24 cellular contexts compared by ENCODE assay signal in the genomic region with DNA sequence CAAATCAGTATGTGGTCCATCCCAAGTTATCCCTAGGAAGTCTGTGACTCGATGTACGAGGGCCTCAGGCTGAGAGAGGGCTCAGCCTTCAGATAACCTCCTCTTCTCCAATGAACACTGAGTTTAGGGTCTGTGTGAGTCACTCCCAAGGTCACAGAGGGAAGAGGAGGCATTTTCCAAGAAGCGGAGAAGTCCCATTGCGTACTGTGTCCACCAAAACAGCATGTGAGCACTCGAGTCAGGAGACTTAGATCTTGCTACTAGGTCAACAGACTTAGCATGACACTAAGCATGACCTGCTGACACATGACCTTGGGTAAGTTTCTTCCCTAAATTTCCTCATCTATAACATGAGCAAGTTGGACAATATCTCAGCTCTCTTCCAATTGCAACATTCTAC.
DNase-seq lines count a peak whose midpoint lies in the region; ATAC-seq, FAIRE-seq and TF ChIP-seq lines count a peak whose summit lies in the region.
"Had no signal": no experiment of that assay in that cellular context is flagged by ENCODE, and none has a peak within 500 bp of the region (broad histone marks: within the 10 kb centered on the region; RNA-seq: fewer than 3 reads in every experiment).

No MANE protein-coding gene starts in this region.

- H3K27me3 ChIP-seq in IMR-90 (ENCODE audit: control insufficient read depth, insufficient read depth, low read length): no peaks in the 10 kb centered on the region
- no peaks in the 10 kb centered on the region for H3K27me3 ChIP-seq in H1 (replicated peaks in 1 of 4; ENCODE audit: control insufficient read depth in 3 of 4, extremely low read depth in 1 of 4, insufficient read depth in 3 of 4, low read length in 3 of 4)
- H3K27me3 ChIP-seq in lower lobe of right lung (ENCODE audit: low read depth): no peaks in the 10 kb centered on the region
- H3K27me3 ChIP-seq in aorta (ENCODE audit: control insufficient read depth in 1 of 2, insufficient read depth in 2 of 2, low read length in 1 of 2): no peaks in the 10 kb centered on the region
- H3K27me3 ChIP-seq: ascending aorta, spleen had no signal

- peaks cover 9% of the 10 kb centered on the region; the same call in 1 of the 2 replicates for H3K4me1 ChIP-seq in IMR-90 (ENCODE audit: control insufficient read depth, insufficient read depth, low read length)
- H3K4me1 ChIP-seq in H1 (replicated peaks in 1 of 4; ENCODE audit: control insufficient read depth in 3 of 4, insufficient read depth in 4 of 4, low read length in 3 of 4): peaks cover 4 to 21% (median 17%) of the 10 kb centered on the region in 4 experiments
- H3K4me1 ChIP-seq in lower lobe of right lung: peaks cover 75% of the 10 kb centered on the region
- peaks cover 0 to 4% of the 10 kb centered on the region in 2 donors for H3K4me1 ChIP-seq in aorta (ENCODE audit: control insufficient read depth in 1 of 2, insufficient read depth in 2 of 2, low read length in 2 of 2)
- H3K4me1 ChIP-seq: ascending aorta had no signal

- BruUV-seq in IMR-90 (replicated peaks; lab: Mats Ljungman, UMichigan): no TSS peak

- ATAC-seq in IMR-90 (ENCODE audit: low read depth): no peak
- ATAC-seq in lower lobe of right lung: peak; percentile 31 to 66
- ATAC-seq in sciatic nerve: peak; percentile 2
- no peak for ATAC-seq in aorta (ENCODE audit: low FRiP score)
- ATAC-seq in HG02642 (IDR thresholded peaks at IDR 0.05; ENCODE audit: poor library complexity, unreplicated experiment): no peak

- peaks cover 7 to 71% of the 10 kb centered on the region in 2 experiments; a peak in 3 of 4 replicates for H3K79me1 ChIP-seq in IMR-90 (ENCODE audit: low read depth in 1 of 2, low read length in 2 of 2)
- H3K79me1 ChIP-seq in H1 (ENCODE audit: low read depth, low read length): peaks cover 12% of the 10 kb centered on the region

- TF ChIP-seq RAD21 in IMR-90 (IDR thresholded peaks at IDR 0.05; ENCODE audit: low read length): no peak
- no peak for TF ChIP-seq RAD21 in H1 (IDR thresholded peaks at IDR 0.05 in 1 of 2, conservative IDR thresholded peaks at IDR 0.05 in 1 of 2; ENCODE audit: low read depth in 2 of 2, low read length in 2 of 2)

- H3K9ac ChIP-seq in IMR-90 (ENCODE audit: low read depth, low read length) (no peak overlapping the region; the same call in 1 of the 2 replicates), H1 (replicated peaks in 1 of 4; ENCODE audit: extremely low read depth in 1 of 4, low read depth in 3 of 4, low read length in 3 of 4) (no peak overlapping the region)
- H3K9ac ChIP-seq: BLaER1 treated with 17β-estradiol and CSF1 and Interleukin-3, amounts not matched to agents 10 nM and 100 nM had no signal

- H3K27ac ChIP-seq in IMR-90 (ENCODE audit: insufficient read depth, low read length) (no peak overlapping the region; the same call in 1 of the 2 replicates), H1 (ENCODE audit: low read depth, low read length) (no peak overlapping the region; the same call in 1 of the 2 replicates), lower lobe of right lung (peak overlapping the region; percentile 26), aorta (ENCODE audit: low read depth in 1 of 2, low read length in 2 of 2) (no peak overlapping the region)
- H3K27ac ChIP-seq: ascending aorta had no signal

- no peak overlapping the region for H3K4me2 ChIP-seq in IMR-90 (ENCODE audit: low read depth, low read length)
- no peak overlapping the region for H3K4me2 ChIP-seq in H1 (ENCODE audit: insufficient read depth in 1 of 2, low read depth in 2 of 2, low read length in 2 of 2)
- H3K4me2 ChIP-seq: BLaER1 treated with 17β-estradiol and CSF1 and Interleukin-3, amounts not matched to agents 10 nM and 100 nM had no signal

- H2AK5ac ChIP-seq in IMR-90 (ENCODE audit: low read depth, low read length) (no peak overlapping the region), H1 (ENCODE audit: low read depth, low read length) (no peak overlapping the region)

- in situ Hi-C loops in IMR-90 (cut with MboI; ENCODE audit: low sequenced_read_pairs): no loop called here

- H3K18ac ChIP-seq in IMR-90 (ENCODE audit: low read depth, low read length): no peak overlapping the region
- H3K18ac ChIP-seq in H1 (ENCODE audit: extremely low read depth, low read length): 0 out of 2 replicates have a peak overlapping the region, but pooled peaks have one; percentile 21

- H3K9me1 ChIP-seq in IMR-90 (ENCODE audit: insufficient read depth, low read length): peaks cover 37% of the 10 kb centered on the region

- H3K14ac ChIP-seq in IMR-90 (replicated peaks; ENCODE audit: low read depth, low read length): no peak overlapping the region
- H3K14ac ChIP-seq in H1 (ENCODE audit: insufficient read length): no peak overlapping the region

- POLR2A ChIA-PET in IMR-90 (lab: Charles Lee; ENCODE audit: unreplicated experiment) (no interaction called here), H1 (lab: Charles Lee; ENCODE audit: partially characterized antibody) (interaction anchor here (1.4 kb wide), 2 partner anchors 9 to 68 kb away, joined by 3 to 5 read pairs; a partner anchor contains a TSS)

- TF ChIP-seq CTCF in IMR-90 (conservative IDR thresholded peaks at IDR 0.05; ENCODE audit: low read depth, low read length) (no peak), H1 (IDR thresholded peaks at IDR 0.05; ENCODE audit: control extremely low read depth in 1 of 3, insufficient read depth in 1 of 3, low read depth in 1 of 3, low read length in 3 of 3) (no peak), lower lobe of right lung (IDR thresholded peaks at IDR 0.05) (no peak)

- peaks cover 81% of the 10 kb centered on the region for H3K36me3 ChIP-seq in IMR-90 (ENCODE audit: control insufficient read depth, insufficient read depth, low read length)
- peaks cover 22 to 91% (median 52%) of the 10 kb centered on the region in 4 experiments for H3K36me3 ChIP-seq in H1 (ENCODE audit: control insufficient read depth in 2 of 4, insufficient read depth in 4 of 4, low read length in 3 of 4)
- H3K36me3 ChIP-seq in lower lobe of right lung: peaks cover 57% of the 10 kb centered on the region
- peaks cover 0 to 9% of the 10 kb centered on the region in 2 donors for H3K36me3 ChIP-seq in aorta (ENCODE audit: control insufficient read depth in 1 of 2, insufficient read depth in 2 of 2, low read length in 1 of 2)

- CTCF ChIA-PET in IMR-90 (lab: Yijun Ruan, JAX): no interaction called here
- CTCF ChIA-PET in H1 (lab: Charles Lee; ENCODE audit: partially characterized antibody): interaction anchor here (1.0 to 1.4 kb wide), 3 partner anchors 12 to 75 kb away, joined by 3 to 5 read pairs (median 3); a partner anchor contains a TSS

- H2BK12ac ChIP-seq in H1 (ENCODE audit: low read depth, low read length): no peak overlapping the region

- no peak for TF ChIP-seq EP300 in H1 (IDR thresholded peaks at IDR 0.05; ENCODE audit: borderline replicate concordance in 1 of 2, low read depth in 2 of 2, low read length in 2 of 2)

- H3K4ac ChIP-seq in IMR-90 (ENCODE audit: low read depth, low read length) (no peak overlapping the region), H1 (replicated peaks; ENCODE audit: insufficient read length, low read depth, low read length) (no peak overlapping the region)

- intact Hi-C loops in IMR-90 (cut with micrococcal nuclease): loop anchor here (5.0 kb wide), 1 partner anchor 66 kb away; a partner anchor contains a TSS
- intact Hi-C loops in lower lobe of right lung (cut with DNase I): loop anchor here (10.0 kb wide), 1 partner anchor 63 kb away; a partner anchor contains a TSS
- intact Hi-C loops in sciatic nerve (cut with DNase I): no loop called here
- intact Hi-C loops in aorta (cut with DNase I): no loop called here

- no peaks in the 10 kb centered on the region for H3K23me2 ChIP-seq in H1 (ENCODE audit: low read depth, low read length)

- no peak overlapping the region for H2AFZ ChIP-seq in IMR-90 (replicated peaks; ENCODE audit: low read length, poor library complexity)
- no peak overlapping the region for H2AFZ ChIP-seq in H1 (ENCODE audit: low read length)

- H3K79me2 ChIP-seq in H1 (ENCODE audit: control insufficient read depth in 1 of 2, insufficient read depth in 2 of 2, low read length in 2 of 2): peaks cover 2 to 57% of the 10 kb centered on the region in 2 experiments; a peak in 3 of 4 replicates

- dilution Hi-C loops in IMR-90 (cut with HindIII; ENCODE audit: low sequenced_read_pairs, unreplicated experiment): no loop called here

- H2AK9ac ChIP-seq in IMR-90 (replicated peaks; ENCODE audit: low read depth, low read length, poor library complexity): no peak overlapping the region

- H4K91ac ChIP-seq in IMR-90 (ENCODE audit: insufficient read depth, low read depth, low read length) (no peak overlapping the region), H1 (replicated peaks; ENCODE audit: insufficient read length, low read length) (no peak overlapping the region)

- 0 out of 2 replicates have a peak overlapping the region, but pooled peaks have one; percentile 38 for H3K23ac ChIP-seq in IMR-90 (ENCODE audit: low read depth, low read length)
- no peak overlapping the region for H3K23ac ChIP-seq in H1 (ENCODE audit: insufficient read length)

- no peak overlapping the region for H2BK15ac ChIP-seq in IMR-90 (ENCODE audit: low read depth, low read length)
- no peak overlapping the region for H2BK15ac ChIP-seq in H1 (ENCODE audit: low read length)

- no peak overlapping the region for H2BK120ac ChIP-seq in IMR-90 (ENCODE audit: low read depth, low read length)
- H2BK120ac ChIP-seq in H1 (replicated peaks; ENCODE audit: low read depth, low read length): no peak overlapping the region

- DNase-seq in IMR-90 (no peak), H1 (ENCODE audit: low read depth in 1 of 2, low spot score in 2 of 2) (no peak), lower lobe of right lung (no peak), sciatic nerve (ENCODE audit: low spot score) (no peak), aorta (no peak), NCI-H2081 (lab: John Stamatoyannopoulos, UW) (no peak)
- no peak for DNase-seq in activated CD4-positive, CD25-positive, alpha-beta regulatory T cell treated with anti-CD3 and anti-CD28 coated beads, Interleukin-2, amount 50 U/mL, for 72 hours
- DNase-seq: activated CD4-positive, alpha-beta T cell treated with anti-CD3 and anti-CD28 coated beads for 48 hours; activated CD8-positive, alpha-beta memory T cell treated with anti-CD3 and anti-CD28 coated beads for 24 hours; activated effector memory CD4-positive, alpha-beta T cell treated with anti-CD3 and anti-CD28 coated beads, Interleukin-2, amount 50 U/mL, for 16 hours; activated naive CD8-positive, alpha-beta T cell treated with anti-CD3 and anti-CD28 coated beads for 36 hours; Caco-2; central memory CD4-positive, alpha-beta T cell; DND-41; GOT3; NCI-H146; NCI-H446; spleen; stimulated activated CD4-positive, alpha-beta T cell treated with anti-CD3 and anti-CD28 coated beads, Interleukin-2, amount 100 ng/mL, for 48 hours; T-helper 2 cell had no signal

- H4K20me1 ChIP-seq in IMR-90 (ENCODE audit: insufficient read depth, low read length): peaks cover 45% of the 10 kb centered on the region
- H4K20me1 ChIP-seq in H1 (replicated peaks in 1 of 2; ENCODE audit: control insufficient read depth in 1 of 2, insufficient read depth in 2 of 2, low read length in 2 of 2): peaks cover 6 to 9% of the 10 kb centered on the region in 2 experiments
- H4K20me1 ChIP-seq: BLaER1 treated with 17β-estradiol and CSF1 and Interleukin-3, amounts not matched to agents 10 nM and 100 nM had no signal

- H2BK20ac ChIP-seq in IMR-90 (ENCODE audit: low read depth, low read length) (no peak overlapping the region), H1 (ENCODE audit: low read length) (no peak overlapping the region)

- H3K4me3 ChIP-seq in IMR-90 (ENCODE audit: insufficient read depth, low read depth, low read length): no peak overlapping the region
- no peak overlapping the region for H3K4me3 ChIP-seq in H1 (ENCODE audit: extremely low read depth in 1 of 4, insufficient read depth in 2 of 4, low read depth in 3 of 4, low read length in 4 of 4)
- no peak overlapping the region for H3K4me3 ChIP-seq in lower lobe of right lung
- no peak overlapping the region for H3K4me3 ChIP-seq in aorta (ENCODE audit: low read length in 2 of 2)
- H3K4me3 ChIP-seq: ascending aorta; BLaER1 treated with 17β-estradiol and CSF1 and Interleukin-3, amounts not matched to agents 10 nM and 100 nM; spleen had no signal

- TF ChIP-seq POLR2A in IMR-90 (IDR thresholded peaks at IDR 0.05; ENCODE audit: low read depth, low read length) (no peak), H1 (IDR thresholded peaks at IDR 0.05; ENCODE audit: control extremely low read depth in 1 of 2, low read depth in 2 of 2, low read length in 2 of 2) (no peak)

- H4K5ac ChIP-seq in IMR-90 (ENCODE audit: low read depth, low read length): no peak overlapping the region
- no peak overlapping the region for H4K5ac ChIP-seq in H1 (ENCODE audit: insufficient read length, low read depth, low read length)

- no peak overlapping the region for H4K8ac ChIP-seq in IMR-90 (ENCODE audit: low read depth in 2 of 2, low read length in 2 of 2)
- no peak overlapping the region for H4K8ac ChIP-seq in H1 (ENCODE audit: extremely low read depth, insufficient read depth, low read length)

- H2BK5ac ChIP-seq in IMR-90 (ENCODE audit: low read depth, low read length, poor library complexity, severe bottlenecking) (no peak overlapping the region), H1 (ENCODE audit: low read depth, low read length) (no peak overlapping the region; the same call in 1 of the 2 replicates)

- no CpG with 5 or more reads among the region's 5 CpGs for WGBS in IMR-90 (ENCODE audit: extremely low coverage in 2 of 2, insufficient read length in 1 of 2), 2 experiments
- whole genome bisulfite sequencing in H1 (ENCODE audit: extremely low coverage in 1 of 2, insufficient coverage in 1 of 2, insufficient read length in 1 of 2, insufficient replicate concordance in 2 of 2, low coverage in 1 of 2, low lambda C conversion rate in 2 of 2, missing lambda C conversion rate in 1 of 2), 2 experiments: 90% methylated on average over 5 of the region's 5 CpGs; no CpG with 5 or more reads in 1 of the 2 experiments
- 79 to 82% methylated on average over 5 of the region's 5 CpGs for WGBS in aorta, 2 donors

- H3K9me3 ChIP-seq in IMR-90 (ENCODE audit: control insufficient read depth, insufficient read depth, low read length) (no peaks in the 10 kb centered on the region), H1 (ENCODE audit: insufficient read depth in 2 of 2, low read depth in 1 of 2, low read length in 1 of 2) (no peaks in the 10 kb centered on the region), lower lobe of right lung (no peaks in the 10 kb centered on the region), aorta (ENCODE audit: control insufficient read depth, low read length) (no peaks in the 10 kb centered on the region)
- H3K9me3 ChIP-seq: ascending aorta; BLaER1 treated with 17β-estradiol and CSF1 and Interleukin-3, amounts not matched to agents 10 nM and 100 nM; Caco-2; spleen had no signal

- FAIRE-seq in H1 (lab: Jason Lieb, UNC): no peak
- FAIRE-seq: keratinocyte had no signal

- H3K56ac ChIP-seq in IMR-90 (ENCODE audit: extremely low read depth, insufficient read depth, low read length) (no peak overlapping the region), H1 (replicated peaks; ENCODE audit: insufficient read length, low read depth, low read length) (no peak overlapping the region)

Comparison
In these comparisons a context has a peak if more than half of its experiments do, and no peak if none do; other contexts are left out.
1. ATAC-seq: peak in lower lobe of right lung (2 of 2) and sciatic nerve (single experiment); none in IMR-90 (single experiment), aorta (single experiment) and HG02642 (single experiment).
2. intact Hi-C loops: an anchor here in IMR-90 (5.0 kb wide) and lower lobe of right lung (10.0 kb wide); none called in sciatic nerve and aorta.